In the genomic region with DNA sequence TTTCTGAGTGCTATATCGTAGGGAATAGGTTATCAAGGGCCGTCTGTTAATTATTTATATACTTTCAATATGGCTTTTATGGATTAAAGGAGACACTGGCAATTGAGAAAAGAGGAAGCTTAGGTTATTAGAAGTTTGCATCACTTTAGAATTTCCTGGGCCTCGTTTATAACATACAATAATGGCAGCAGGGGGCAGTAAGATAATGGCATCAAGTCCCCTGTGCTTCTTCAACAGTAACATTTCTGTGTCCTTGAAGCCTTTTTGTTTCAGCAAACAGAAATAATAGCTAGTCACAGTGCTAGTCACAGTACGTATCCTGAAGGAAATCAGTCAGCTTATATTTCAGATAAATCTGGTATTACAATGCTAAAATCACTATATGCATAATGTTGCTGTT, we compare ENCODE assay signal across 14 cellular contexts. TPM values are rescaled to one million over a fixed set of nuclear protein-coding genes. Genes with fewer than 3 reads are reported as not detected.
DNase-seq lines count a peak whose midpoint lies in the region; ATAC-seq and TF ChIP-seq lines count a peak whose summit lies in the region.
"Had no signal": no experiment of that assay in that cellular context is flagged by ENCODE, and none has a peak within 500 bp of the region (broad histone marks: within the 10 kb centered on the region; RNA-seq: fewer than 3 reads in every experiment).

No MANE protein-coding gene starts in this region.

- no peaks in the 10 kb centered on the region for H3K27me3 ChIP-seq in OCI-LY3 (ENCODE audit: low read depth, low read length)
- H3K27me3 ChIP-seq: pancreas had no signal

- no peak overlapping the region for H3K27ac ChIP-seq in OCI-LY3 (ENCODE audit: low read length)
- H3K27ac ChIP-seq: pancreas had no signal

- H3K4me1 ChIP-seq in OCI-LY3 (ENCODE audit: low read length), result peaks cover 2% of the 10 kb centered on the region; the same call in 1 of the 2 replicates
- H3K4me1 ChIP-seq: pancreas had no signal

- TF ChIP-seq CTCF in GM12865 (IDR thresholded peaks at IDR 0.05; ENCODE audit: insufficient read depth, low read depth, low read length, missing control alignments), result no peak
- peak; percentile 33 for TF ChIP-seq CTCF in OCI-LY3 (IDR thresholded peaks at IDR 0.05; ENCODE audit: low read depth, low read length)
- TF ChIP-seq CTCF in fibroblast of villous mesenchyme (IDR thresholded peaks at IDR 0.05; ENCODE audit: insufficient read depth, low read depth, low read length), result peak; percentile 21

- no peaks in the 10 kb centered on the region for H3K79me2 ChIP-seq in OCI-LY3 (ENCODE audit: low read length)

- no peaks in the 10 kb centered on the region for H3K9me3 ChIP-seq in OCI-LY3 (ENCODE audit: insufficient read depth, low read length)
- H3K9me3 ChIP-seq: pancreas had no signal

- no peaks in the 10 kb centered on the region for H4K20me1 ChIP-seq in OCI-LY3 (ENCODE audit: insufficient read depth, low read length)

- in situ Hi-C loops in ACHN (cut with HindIII; ENCODE audit: low pct_ligation_motif_present, low pct_unique_long_range_greater_than_20kb, low sequenced_read_pairs), result no loop called here

- ATAC-seq in GM19035 (IDR thresholded peaks at IDR 0.05; ENCODE audit: unreplicated experiment), result no peak
- no peak for ATAC-seq in HG02981 (IDR thresholded peaks at IDR 0.05; ENCODE audit: unreplicated experiment)
- ATAC-seq: Panc1; stimulated activated effector memory CD8-positive, alpha-beta T cell treated with anti-CD3 and anti-CD28 coated beads, Interleukin-12 subunit alpha, Interleukin-12 subunit beta, amount 100 ng/mL, for 72 hours had no signal

- DNase-seq in ACHN (peak; percentile 12), GM12865 (ENCODE audit: low read depth) (peak; percentile 23), fibroblast of villous mesenchyme (ENCODE audit: low read depth) (peak; percentile 6), SHP77 (lab: John Stamatoyannopoulos, UW) (no peak)
- DNase-seq in stimulated activated CD4-positive, alpha-beta T cell treated with anti-CD3 and anti-CD28 coated beads, Interleukin-2, amount 100 ng/mL, for 48 hours, result no peak
- DNase-seq: activated CD8-positive, alpha-beta memory T cell treated with anti-CD3 and anti-CD28 coated beads, Interleukin-2, amount 50 U/mL, for 4 hours; NCI-H1436; pancreas had no signal

- no peaks in the 10 kb centered on the region for H3K36me3 ChIP-seq in OCI-LY3 (replicated peaks; ENCODE audit: low read depth, low read length)
- H3K36me3 ChIP-seq: pancreas had no signal

- H2AFZ ChIP-seq in OCI-LY3 (ENCODE audit: low read depth, low read length), result no peak overlapping the region

- H3K4me2 ChIP-seq in OCI-LY3 (ENCODE audit: low read length), result no peak overlapping the region

- H3K9ac ChIP-seq in OCI-LY3 (ENCODE audit: low read length), result no peak overlapping the region

- H3K4me3 ChIP-seq in GM12865 (ENCODE audit: low read depth, low read length) (no peak overlapping the region), OCI-LY3 (ENCODE audit: low read length) (no peak overlapping the region), fibroblast of villous mesenchyme (ENCODE audit: low read depth, low read length) (no peak overlapping the region)
- H3K4me3 ChIP-seq: lung, pancreas had no signal

RNA-seq across cellular contexts. Expression of a gene that starts 41.9 kb away (rescaled TPM):
- total RNA-seq in fibroblast of villous mesenchyme, result not detected in 2 replicates
- total RNA-seq: lung, pancreas had no signal

Comparison
In these comparisons a context has a peak if more than half of its experiments do, and no peak if none do; other contexts are left out.
1. DNase-seq: peak in ACHN (single experiment), GM12865 (single experiment) and fibroblast of villous mesenchyme (single experiment); none in stimulated activated CD4-positive, alpha-beta T cell treated with anti-CD3 and anti-CD28 coated beads, Interleukin-2, amount 100 ng/mL, for 48 hours (0 of 2) and SHP77 (0 of 2).